19 cellular contexts compared by ENCODE assay signal in genomic region chr17:6841780-6842179, GRCh38. TPM values are rescaled to one million over a fixed set of nuclear protein-coding genes. Genes with fewer than 3 reads are reported as not detected.
"Had no signal": no experiment of that assay in that cellular context is flagged by ENCODE, and none has a peak within 500 bp of the region (broad histone marks: within the 10 kb centered on the region; RNA-seq: fewer than 3 reads in every experiment).

No MANE protein-coding gene starts in this region.

RNA-seq across cellular contexts. Expression of gene TEKT1, which starts 10.3 kb away (rescaled TPM):
- total RNA-seq: colonic mucosa; dermis microvascular lymphatic vessel endothelial cell; endodermal cell; esophagus mucosa; esophagus squamous epithelium; gastrocnemius medialis; glomerular endothelial cell; heart right ventricle; kidney epithelial cell; left cardiac atrium; left ventricle myocardium superior; lower leg skin; lung microvascular endothelial cell; mesenteric fat pad; mesothelial cell of epicardium; mucosa of descending colon; myocyte; naive thymus-derived CD8-positive, alpha-beta T cell had no signal
- polyA plus RNA-seq: heart right ventricle; keratinocyte; naive thymus-derived CD8-positive, alpha-beta T cell had no signal
